7 cellular contexts compared by ENCODE assay signal in genomic region chrX:56233682-56234081, GRCh38. TPM values are rescaled to one million over a fixed set of nuclear protein-coding genes. Genes with fewer than 3 reads are reported as not detected.
A peak's percentile ranks its signal among the peaks of the same experiment; 100 is the strongest.
DNase-seq lines count a peak whose midpoint lies in the region; ATAC-seq and TF ChIP-seq lines count a peak whose summit lies in the region.

No MANE protein-coding gene starts in this region.

- peak; percentile 83 for ATAC-seq in GM18861 (IDR thresholded peaks at IDR 0.05; ENCODE audit: unreplicated experiment)
- ATAC-seq in HG02678 (IDR thresholded peaks at IDR 0.05; ENCODE audit: unreplicated experiment): peak; percentile 93
- ATAC-seq in activated B cell treated with CpG ODN at 0.5 μM for 24 hours (ENCODE audit: low read depth): peak; percentile 67
- ATAC-seq in psoas muscle: peak; percentile 86 to 90 (median 87)

- peaks cover 0 to 21% (median 0%) of the 10 kb centered on the region in 3 donors for H3K27me3 ChIP-seq in psoas muscle (ENCODE audit: insufficient read depth in 3 of 3, low read length in 2 of 3)

- H3K4me3 Mint-ChIP-seq in activated B cell treated with CpG ODN at 0.5 μM for 24 hours: peak overlapping the region; percentile 88

- CTCF ChIA-PET in activated B cell treated with CpG ODN at 0.5 μM for 24 hours (lab: Charles Lee): interaction anchor here (0.7 to 1.6 kb wide), 4 partner anchors 10 to 515 kb away, joined by 3 to 4 read pairs (median 3); no protein-coding TSS in a partner anchor

- DNase-seq in activated B cell treated with CpG ODN at 0.5 μM for 24 hours: peak; percentile 14
- peak in 29 of 42 donors; percentile 6 to 52 (median 20) for DNase-seq in head of caudate nucleus
- DNase-seq in psoas muscle: peak; percentile 49 to 70
- no peak for DNase-seq in stimulated activated CD4-positive, alpha-beta T cell treated with anti-CD3 and anti-CD28 coated beads, Interleukin-1b, Interleukin-23, amount 100 ng/mL, for 48 hours
- no peak for DNase-seq in NCI-H748 treated with DMSO at 0.1 percent for 48 hours (lab: John Stamatoyannopoulos, UW)

- no peaks in the 10 kb centered on the region for H3K36me3 ChIP-seq in psoas muscle (ENCODE audit: insufficient read depth in 1 of 2, low read depth in 1 of 2)

- H3K4me1 Mint-ChIP-seq in activated B cell treated with CpG ODN at 0.5 μM for 24 hours: peaks cover 38% of the 10 kb centered on the region

- POLR2A ChIA-PET in activated B cell treated with CpG ODN at 0.5 μM for 24 hours (lab: Charles Lee): interaction anchor here (1.1 to 3.2 kb wide), 6 partner anchors 10 to 745 kb away, joined by 3 to 24 read pairs (median 6); partner anchors contain the start of genes RRAGB and USP51

- no peaks in the 10 kb centered on the region for H3K9me3 Mint-ChIP-seq in activated B cell treated with CpG ODN at 0.5 μM for 24 hours

- H3K27ac ChIP-seq in psoas muscle: peak overlapping the region; percentile 68

- H3K27me3 Mint-ChIP-seq in activated B cell treated with CpG ODN at 0.5 μM for 24 hours: no peaks in the 10 kb centered on the region

- H3K4me3 ChIP-seq in psoas muscle: peak overlapping the region; percentile 71

- TF ChIP-seq CTCF in activated B cell treated with CpG ODN at 0.5 μM for 24 hours (IDR thresholded peaks at IDR 0.05): no peak
- peak; percentile 23 for TF ChIP-seq CTCF in psoas muscle (IDR thresholded peaks at IDR 0.05)

- peak overlapping the region; percentile 83 for H3K27ac Mint-ChIP-seq in activated B cell treated with CpG ODN at 0.5 μM for 24 hours

- H3K9me3 ChIP-seq in psoas muscle: no peaks in the 10 kb centered on the region

- 9 to 39% (median 22%) methylated on average over 7 to 8 of the region's 8 CpGs for WGBS in psoas muscle, 3 donors

- intact Hi-C loops in activated B cell treated with CpG ODN at 0.5 μM for 24 hours (cut with micrococcal nuclease) (loop anchor here (2.0 to 10.0 kb wide), 3 partner anchors 167 to 334 kb away; no protein-coding TSS in a partner anchor), head of caudate nucleus (cut with DNase I) (no loop called here), psoas muscle (cut with DNase I) (no loop called here)

- H3K4me1 ChIP-seq in psoas muscle: no peaks in the 10 kb centered on the region

- peaks cover 11% of the 10 kb centered on the region for H3K36me3 Mint-ChIP-seq in activated B cell treated with CpG ODN at 0.5 μM for 24 hours (ENCODE audit: low read depth)

RNA-seq across cellular contexts. Expression of gene KLF8, which starts 1.5 kb away (rescaled TPM):
- 15.2 and 17.8 TPM in 2 replicates for total RNA-seq in activated B cell treated with CpG ODN at 0.5 μM for 24 hours
- 1 to 10 TPM; 2.5 to 5.0 (median 3.6) TPM for total RNA-seq in psoas muscle
- polyA plus RNA-seq in psoas muscle: 1 to 10 TPM in 2 of 3 donors, under 1 TPM in 1; 0.99 to 4.3 (median 1.8) TPM

Comparison
In these comparisons a context has a peak if more than half of its experiments do, and no peak if none do; other contexts are left out.
1. DNase-seq: peak in activated B cell treated with CpG ODN at 0.5 μM for 24 hours (single experiment), head of caudate nucleus (29 of 42) and psoas muscle (2 of 2); none in stimulated activated CD4-positive, alpha-beta T cell treated with anti-CD3 and anti-CD28 coated beads, Interleukin-1b, Interleukin-23, amount 100 ng/mL, for 48 hours (single experiment) and NCI-H748 treated with DMSO at 0.1 percent for 48 hours (single experiment).
2. Peak in every context shown above with its lines, with median percentiles within 50 percentile points of each other: ATAC-seq.